ENCODE assay signal across 8 cellular contexts in the genomic region with DNA sequence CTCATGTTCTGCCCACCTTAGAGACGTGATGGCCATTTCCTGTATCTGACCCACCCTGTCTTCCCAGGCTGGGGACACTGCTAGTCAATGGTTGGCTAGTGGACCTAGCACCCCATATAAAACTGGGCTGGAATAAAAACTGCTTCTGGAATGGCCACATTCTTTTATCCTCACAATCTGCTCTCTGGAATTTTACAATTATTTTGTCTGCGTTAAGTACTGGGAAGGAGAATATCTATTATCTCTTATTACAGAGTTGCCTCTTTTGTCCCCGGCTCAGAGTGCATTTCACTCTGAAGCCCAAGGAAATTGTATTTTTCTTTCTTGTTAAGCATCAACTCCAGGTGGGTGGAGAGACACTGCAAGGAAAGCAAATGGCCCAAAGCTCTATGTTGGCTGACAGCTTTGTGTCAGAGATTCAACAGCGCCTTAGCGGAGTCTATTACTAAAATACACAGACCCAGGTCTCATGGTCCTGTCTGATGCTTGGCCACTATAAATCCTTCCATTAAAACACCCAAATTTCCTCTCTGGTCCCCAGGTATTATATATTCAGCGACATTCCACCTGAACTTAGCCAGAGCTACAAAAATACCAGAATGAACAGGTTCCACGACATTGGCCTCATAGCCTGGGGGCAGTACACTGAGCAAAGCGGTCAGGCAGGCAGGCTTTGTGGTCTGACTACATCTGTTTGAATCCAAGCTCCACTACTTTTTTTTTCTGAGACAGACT.
DNase-seq lines count a peak whose midpoint lies in the region; ATAC-seq, FAIRE-seq and TF ChIP-seq lines count a peak whose summit lies in the region.

No MANE protein-coding gene starts in this region.

- no peaks in the 10 kb centered on the region for H3K27me3 Mint-ChIP-seq in nephron progenitor cell (ENCODE audit: low read depth, poor library complexity)

- no peaks in the 10 kb centered on the region for H3K36me3 ChIP-seq in BLaER1
- no peaks in the 10 kb centered on the region for H3K36me3 ChIP-seq in H1 (ENCODE audit: control insufficient read depth in 2 of 4, insufficient read depth in 4 of 4, low read length in 3 of 4)

- H3K4ac ChIP-seq in H1 (replicated peaks; ENCODE audit: insufficient read length, low read depth, low read length): peak overlapping the region; percentile 27

- TF ChIP-seq RAD21 in H1 (IDR thresholded peaks at IDR 0.05 in 1 of 2, conservative IDR thresholded peaks at IDR 0.05 in 1 of 2; ENCODE audit: low read depth in 2 of 2, low read length in 2 of 2): no peak

- no peak overlapping the region for H3K27ac ChIP-seq in BLaER1
- no peak overlapping the region for H3K27ac ChIP-seq in H1 (ENCODE audit: low read depth, low read length)

- H3K4me3 ChIP-seq in BLaER1 (peak overlapping the region; percentile 60; the same call in 1 of the 2 replicates), LNCaP clone FGC (ENCODE audit: low read depth, low read length) (no peak overlapping the region), H1 (ENCODE audit: extremely low read depth in 1 of 4, insufficient read depth in 2 of 4, low read depth in 3 of 4, low read length in 4 of 4) (peak overlapping the region in 1 of 4 experiments; percentile 62; a peak in 2 of 8 replicates)

- H3K4me1 ChIP-seq in BLaER1: peaks cover 68% of the 10 kb centered on the region
- peaks cover 15 to 37% (median 20%) of the 10 kb centered on the region in 4 experiments for H3K4me1 ChIP-seq in H1 (replicated peaks in 1 of 4; ENCODE audit: control insufficient read depth in 3 of 4, insufficient read depth in 4 of 4, low read length in 3 of 4)

- H2BK20ac ChIP-seq in H1 (ENCODE audit: low read length): no peak overlapping the region; the same call in 1 of the 2 replicates

- 0 out of 2 replicates have a peak overlapping the region, but pooled peaks have one; percentile 85 for H2BK12ac ChIP-seq in H1 (ENCODE audit: low read depth, low read length)

- no peaks in the 10 kb centered on the region for H3K27me3 ChIP-seq in BLaER1
- no peaks in the 10 kb centered on the region for H3K27me3 ChIP-seq in H1 (replicated peaks in 1 of 4; ENCODE audit: control insufficient read depth in 3 of 4, extremely low read depth in 1 of 4, insufficient read depth in 3 of 4, low read length in 3 of 4)

- intact Hi-C loops in sciatic nerve (cut with DNase I): no loop called here

- H4K8ac ChIP-seq in H1 (ENCODE audit: extremely low read depth, insufficient read depth, low read length): no peak overlapping the region

- H3K9ac ChIP-seq in BLaER1 (no peak overlapping the region), H1 (replicated peaks in 1 of 4; ENCODE audit: extremely low read depth in 1 of 4, low read depth in 3 of 4, low read length in 3 of 4) (no peak overlapping the region)

- peaks cover 0 to 6% of the 10 kb centered on the region in 2 experiments; a peak in 1 of 4 replicates for H3K79me2 ChIP-seq in H1 (ENCODE audit: control insufficient read depth in 1 of 2, insufficient read depth in 2 of 2, low read length in 2 of 2)

- WGBS in H1 (ENCODE audit: extremely low coverage in 1 of 2, insufficient coverage in 1 of 2, insufficient read length in 1 of 2, insufficient replicate concordance in 2 of 2, low coverage in 1 of 2, low lambda C conversion rate in 2 of 2, missing lambda C conversion rate in 1 of 2), 2 experiments: 77% methylated on average over 8 of the region's 8 CpGs; no CpG with 5 or more reads in 1 of the 2 experiments

- H3K36me3 Mint-ChIP-seq in nephron progenitor cell (ENCODE audit: low read depth): peaks cover 16% of the 10 kb centered on the region

- H3K79me1 ChIP-seq in H1 (ENCODE audit: low read depth, low read length): no peaks in the 10 kb centered on the region

- no peak for ATAC-seq in GM21515 (IDR thresholded peaks at IDR 0.05; ENCODE audit: unreplicated experiment)
- ATAC-seq in sciatic nerve: no peak

- DNase-seq in LNCaP clone FGC (ENCODE audit: low read depth): peak; percentile 59
- no peak for DNase-seq in H1 (ENCODE audit: low read depth in 1 of 2, low spot score in 2 of 2)
- DNase-seq in nephron progenitor cell: no peak
- no peak for DNase-seq in activated CD8-positive, alpha-beta memory T cell treated with anti-CD3 and anti-CD28 coated beads, Interleukin-2, amount 50 U/mL, for 48 hours
- DNase-seq in sciatic nerve (ENCODE audit: low spot score): no peak
- DNase-seq in Ammon's horn (ENCODE audit: low spot score): no peak

- H3K23me2 ChIP-seq in H1 (ENCODE audit: low read depth, low read length): peaks cover 7% of the 10 kb centered on the region

- H3K4me1 Mint-ChIP-seq in nephron progenitor cell: peaks cover 100% of the 10 kb centered on the region

- H3K4me3 Mint-ChIP-seq in nephron progenitor cell: peak overlapping the region; percentile 94

- H3K27ac Mint-ChIP-seq in nephron progenitor cell: peak overlapping the region; percentile 97

- H3K9me3 Mint-ChIP-seq in nephron progenitor cell: no peaks in the 10 kb centered on the region

- peak overlapping the region; percentile 6 for H4K5ac ChIP-seq in H1 (ENCODE audit: insufficient read length, low read depth, low read length)

- H2BK5ac ChIP-seq in H1 (ENCODE audit: low read depth, low read length): peak overlapping the region; percentile 84; the same call in 1 of the 2 replicates

- TF ChIP-seq EP300 in H1 (IDR thresholded peaks at IDR 0.05; ENCODE audit: borderline replicate concordance in 1 of 2, low read depth in 2 of 2, low read length in 2 of 2): no peak

- TF ChIP-seq POLR2A in H1 (IDR thresholded peaks at IDR 0.05; ENCODE audit: control extremely low read depth in 1 of 2, low read depth in 2 of 2, low read length in 2 of 2): no peak

- no peak overlapping the region for H3K56ac ChIP-seq in H1 (replicated peaks; ENCODE audit: insufficient read length, low read depth, low read length)

- H4K20me1 ChIP-seq in BLaER1 (no peaks in the 10 kb centered on the region), H1 (replicated peaks in 1 of 2; ENCODE audit: control insufficient read depth in 1 of 2, insufficient read depth in 2 of 2, low read length in 2 of 2) (no peaks in the 10 kb centered on the region)

- no peak for FAIRE-seq in H1 (lab: Jason Lieb, UNC)

- no peak overlapping the region for H4K91ac ChIP-seq in H1 (replicated peaks; ENCODE audit: insufficient read length, low read length)

- H3K9me3 ChIP-seq in BLaER1: no peaks in the 10 kb centered on the region
- no peaks in the 10 kb centered on the region for H3K9me3 ChIP-seq in H1 (ENCODE audit: insufficient read depth in 2 of 2, low read depth in 1 of 2, low read length in 1 of 2)

- H3K4me2 ChIP-seq in BLaER1 (peak overlapping the region; percentile 82), H1 (ENCODE audit: insufficient read depth in 1 of 2, low read depth in 2 of 2, low read length in 2 of 2) (peak overlapping the region; percentile 83 to 86)

- POLR2A ChIA-PET in H1 (lab: Charles Lee; ENCODE audit: partially characterized antibody): interaction anchor here (0.8 to 2.6 kb wide), 8 partner anchors 7 to 40 kb away, joined by 3 to 10 read pairs (median 4); no protein-coding TSS in a partner anchor

- H3K18ac ChIP-seq in H1 (ENCODE audit: extremely low read depth, low read length): peak overlapping the region; percentile 55; the same call in 1 of the 2 replicates

- no peak overlapping the region for H3K14ac ChIP-seq in H1 (ENCODE audit: insufficient read length)

- no peak overlapping the region for H2BK15ac ChIP-seq in H1 (ENCODE audit: low read length)

- no peak overlapping the region for H2AFZ ChIP-seq in H1 (ENCODE audit: low read length)

- no peak for TF ChIP-seq CTCF in LNCaP clone FGC (IDR thresholded peaks at IDR 0.05; ENCODE audit: control insufficient read depth, extremely low read depth, insufficient read depth)
- no peak for TF ChIP-seq CTCF in H1 (IDR thresholded peaks at IDR 0.05; ENCODE audit: control extremely low read depth in 1 of 3, insufficient read depth in 1 of 3, low read depth in 1 of 3, low read length in 3 of 3)
- no peak for TF ChIP-seq CTCF in nephron progenitor cell (IDR thresholded peaks at IDR 0.05)

- H3K23ac ChIP-seq in H1 (ENCODE audit: insufficient read length): no peak overlapping the region

- CTCF ChIA-PET in H1 (lab: Charles Lee; ENCODE audit: partially characterized antibody): interaction anchor here (0.6 to 2.5 kb wide), 5 partner anchors 9 to 76 kb away, joined by 3 to 12 read pairs (median 3); no protein-coding TSS in a partner anchor

- peak overlapping the region; percentile 50 for H2BK120ac ChIP-seq in H1 (replicated peaks; ENCODE audit: low read depth, low read length)

- no peak overlapping the region for H2AK5ac ChIP-seq in H1 (ENCODE audit: low read depth, low read length)

TF ChIP-seq in H1, 55 proteins besides CTCF, POLR2A, EP300 and RAD21:
- TF ChIP-seq CBX8 (IDR thresholded peaks at IDR 0.05; ENCODE audit: borderline replicate concordance, low read depth, low read length): no peak
- no peak for TF ChIP-seq TEAD4 (IDR thresholded peaks at IDR 0.05; ENCODE audit: low read depth, low read length)
- no peak for TF ChIP-seq HDAC6 (IDR thresholded peaks at IDR 0.05; ENCODE audit: low read depth, low read length)
- no peak for TF ChIP-seq RXRA (IDR thresholded peaks at IDR 0.05; ENCODE audit: insufficient read depth, low read depth, low read length)
- no peak for TF ChIP-seq MAFK (IDR thresholded peaks at IDR 0.05; ENCODE audit: low read depth, low read length)
- no peak for TF ChIP-seq GTF2F1 (IDR thresholded peaks at IDR 0.05; ENCODE audit: borderline replicate concordance, low read depth, low read length)
- TF ChIP-seq, protein P1, sequence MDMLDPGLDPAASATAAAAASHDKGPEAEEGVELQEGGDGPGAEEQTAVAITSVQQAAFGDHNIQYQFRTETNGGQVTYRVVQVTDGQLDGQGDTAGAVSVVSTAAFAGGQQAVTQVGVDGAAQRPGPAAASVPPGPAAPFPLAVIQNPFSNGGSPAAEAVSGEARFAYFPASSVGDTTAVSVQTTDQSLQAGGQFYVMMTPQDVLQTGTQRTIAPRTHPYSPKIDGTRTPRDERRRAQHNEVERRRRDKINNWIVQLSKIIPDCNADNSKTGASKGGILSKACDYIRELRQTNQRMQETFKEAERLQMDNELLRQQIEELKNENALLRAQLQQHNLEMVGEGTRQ (IDR thresholded peaks at IDR 0.05; ENCODE audit: low read length): no peak
- TF ChIP-seq NRF1 (IDR thresholded peaks at IDR 0.05; ENCODE audit: low read depth, low read length): no peak
- no peak for TF ChIP-seq SIRT6 (IDR thresholded peaks at IDR 0.05; ENCODE audit: low read length)
- TF ChIP-seq ZNF274 (IDR thresholded peaks at IDR 0.05; ENCODE audit: borderline replicate concordance, extremely low read depth, low read length): no peak
- TF ChIP-seq CEBPB (IDR thresholded peaks at IDR 0.05; ENCODE audit: low read depth, low read length): no peak
- no peak for TF ChIP-seq SRF (IDR thresholded peaks at IDR 0.05; ENCODE audit: low read depth, low read length)
- TF ChIP-seq CREB1 (IDR thresholded peaks at IDR 0.05): no peak
- TF ChIP-seq BRCA1 (IDR thresholded peaks at IDR 0.05; ENCODE audit: low read depth, low read length): no peak
- TF ChIP-seq CHD2 (IDR thresholded peaks at IDR 0.05; ENCODE audit: low read length): no peak
